In genomic region chrX:134115270-134115669, GRCh38 we compare ENCODE assay signal across 19 cellular contexts.
DNase-seq lines count a peak whose midpoint lies in the region; ATAC-seq, FAIRE-seq and TF ChIP-seq lines count a peak whose summit lies in the region.
"Had no signal": no experiment of that assay in that cellular context is flagged by ENCODE, and none has a peak within 500 bp of the region (broad histone marks: within the 10 kb centered on the region; RNA-seq: fewer than 3 reads in every experiment).

No MANE protein-coding gene starts in this region.

- no peaks in the 10 kb centered on the region for H3K9me3 Mint-ChIP-seq in astrocyte (ENCODE audit: unreplicated experiment)
- H3K9me3 Mint-ChIP-seq: HFFc6 had no signal

- CTCF ChIA-PET in A549 (lab: Yijun Ruan, JAX): no interaction called here

- H3K79me2 ChIP-seq in astrocyte (ENCODE audit: insufficient read depth, low read length) (no peaks in the 10 kb centered on the region), osteoblast (ENCODE audit: insufficient read depth, low read length) (no peaks in the 10 kb centered on the region)

- no peak overlapping the region for H3K4me3 Mint-ChIP-seq in astrocyte (ENCODE audit: unreplicated experiment)
- H3K4me3 Mint-ChIP-seq: CD4-positive, alpha-beta memory T cell; HFFc6 had no signal

- no peak overlapping the region for H3K4me2 ChIP-seq in A549
- H3K4me2 ChIP-seq in astrocyte (ENCODE audit: low read length): no peak overlapping the region
- no peak overlapping the region for H3K4me2 ChIP-seq in osteoblast (ENCODE audit: insufficient read depth, low read length)

- FAIRE-seq in A549 (lab: Jason Lieb, UNC) (peak; percentile 43), astrocyte (lab: Jason Lieb, UNC) (peak; percentile 80)
- FAIRE-seq: G401.6, GM12892, H54 had no signal

- H3K36me3 ChIP-seq in astrocyte (ENCODE audit: insufficient read depth, low read length) (no peaks in the 10 kb centered on the region), osteoblast (ENCODE audit: insufficient read depth, low read length) (no peaks in the 10 kb centered on the region)
- H3K36me3 ChIP-seq: HAP-1 had no signal

- H3K36me3 Mint-ChIP-seq in astrocyte (ENCODE audit: low read depth, unreplicated experiment): no peaks in the 10 kb centered on the region
- H3K36me3 Mint-ChIP-seq: CD4-positive, alpha-beta memory T cell had no signal

- H3K27me3 ChIP-seq in astrocyte (ENCODE audit: insufficient read depth, low read length) (no peaks in the 10 kb centered on the region), osteoblast (ENCODE audit: insufficient read depth, low read length) (no peaks in the 10 kb centered on the region)

- ATAC-seq in A549: no peak

- no peak overlapping the region for H3K27ac Mint-ChIP-seq in astrocyte (ENCODE audit: unreplicated experiment)
- H3K27ac Mint-ChIP-seq: CD4-positive, alpha-beta memory T cell; HFFc6 had no signal

- POLR2A ChIA-PET in A549 (lab: Yijun Ruan, JAX): no interaction called here

- H3K27me3 Mint-ChIP-seq in astrocyte (ENCODE audit: low read depth, unreplicated experiment): peaks cover 3% of the 10 kb centered on the region

- no peak overlapping the region for H3K9ac ChIP-seq in astrocyte (ENCODE audit: low read length)

- no peaks in the 10 kb centered on the region for H3K4me1 ChIP-seq in A549
- H3K4me1 ChIP-seq in astrocyte (ENCODE audit: insufficient read depth, low read length): no peaks in the 10 kb centered on the region
- H3K4me1 ChIP-seq in osteoblast (ENCODE audit: insufficient read depth, low read length): no peaks in the 10 kb centered on the region
- H3K4me1 ChIP-seq: HAP-1 had no signal

- no peak overlapping the region for H2AFZ ChIP-seq in astrocyte (ENCODE audit: low read depth, low read length)
- no peak overlapping the region for H2AFZ ChIP-seq in osteoblast (ENCODE audit: low read length)

- no peak overlapping the region for H3K27ac ChIP-seq in A549
- H3K27ac ChIP-seq in astrocyte (ENCODE audit: low read depth, low read length): no peak overlapping the region
- no peak overlapping the region for H3K27ac ChIP-seq in osteoblast (ENCODE audit: low read depth, low read length)

- TF ChIP-seq CTCF in A549 (IDR thresholded peaks at IDR 0.05) (no peak), astrocyte (IDR thresholded peaks at IDR 0.05; ENCODE audit: insufficient read depth, low read depth, low read length) (no peak), osteoblast (IDR thresholded peaks at IDR 0.05; ENCODE audit: extremely low read depth, low read depth, low read length) (no peak)

- no peak for TF ChIP-seq POLR2A in A549 (IDR thresholded peaks at IDR 0.05; ENCODE audit: low read length)

- H4K20me1 ChIP-seq in astrocyte (ENCODE audit: insufficient read depth, low read length) (no peaks in the 10 kb centered on the region), osteoblast (ENCODE audit: insufficient read depth, low read length) (no peaks in the 10 kb centered on the region)

- H3K9me3 ChIP-seq in A549 (no peaks in the 10 kb centered on the region), astrocyte (ENCODE audit: insufficient read depth, low read depth, low read length) (no peaks in the 10 kb centered on the region), osteoblast (ENCODE audit: low read depth, low read length) (no peaks in the 10 kb centered on the region)
- H3K9me3 ChIP-seq: HAP-1 had no signal

- TF ChIP-seq EP300 in A549 (IDR thresholded peaks at IDR 0.05): no peak

- no peak for TF ChIP-seq RAD21 in A549 (conservative IDR thresholded peaks at IDR 0.05 in 1 of 2, IDR thresholded peaks at IDR 0.05 in 1 of 2)

- H3K4me1 Mint-ChIP-seq in astrocyte (ENCODE audit: low read depth, unreplicated experiment): no peaks in the 10 kb centered on the region

- H3K4me3 ChIP-seq in A549: no peak overlapping the region
- H3K4me3 ChIP-seq in astrocyte (ENCODE audit: insufficient read depth, low read depth, low read length): no peak overlapping the region
- no peak overlapping the region for H3K4me3 ChIP-seq in osteoblast (ENCODE audit: insufficient read depth, low read length)
- H3K4me3 ChIP-seq: HAP-1 had no signal

- WGBS in A549 (ENCODE audit: missing lambda C conversion rate): 15% methylated on average over 3 of the region's 3 CpGs

- DNase-seq in A549 (ENCODE audit: low read depth in 1 of 2, low spot score in 1 of 2): no peak
- peak; percentile 2 for DNase-seq in DMS53 treated with DMSO at 0.1 percent for 48 hours (lab: John Stamatoyannopoulos, UW; ENCODE audit: unreplicated experiment)
- DNase-seq in astrocyte (ENCODE audit: low read depth): no peak
- DNase-seq in osteoblast (ENCODE audit: insufficient read length, low spot score, missing footprints): peak; percentile 41
- no peak for DNase-seq in DMS 273 treated with DMSO at 0.1 percent for 48 hours (lab: John Stamatoyannopoulos, UW)
- DNase-seq in NCI-H1417 treated with DMSO at 0.1 percent for 48 hours (lab: John Stamatoyannopoulos, UW): no peak
- DNase-seq in UCSD-AML1 (lab: John Stamatoyannopoulos, UW; ENCODE audit: unreplicated experiment): no peak
- DNase-seq: 8988T; C1 segment of cervical spinal cord; Calu3; CD4-positive, alpha-beta memory T cell; COR-L47; DND-41; GOT3; HFFc6 had no signal

TF ChIP-seq in A549, 52 proteins besides CTCF, POLR2A, EP300 and RAD21:
- no peak for TF ChIP-seq MAZ (IDR thresholded peaks at IDR 0.05; ENCODE audit: borderline replicate concordance, low read depth, low read length)
- no peak for TF ChIP-seq NFE2L2 (conservative IDR thresholded peaks at IDR 0.05; ENCODE audit: low read length)
- TF ChIP-seq, protein P1, sequence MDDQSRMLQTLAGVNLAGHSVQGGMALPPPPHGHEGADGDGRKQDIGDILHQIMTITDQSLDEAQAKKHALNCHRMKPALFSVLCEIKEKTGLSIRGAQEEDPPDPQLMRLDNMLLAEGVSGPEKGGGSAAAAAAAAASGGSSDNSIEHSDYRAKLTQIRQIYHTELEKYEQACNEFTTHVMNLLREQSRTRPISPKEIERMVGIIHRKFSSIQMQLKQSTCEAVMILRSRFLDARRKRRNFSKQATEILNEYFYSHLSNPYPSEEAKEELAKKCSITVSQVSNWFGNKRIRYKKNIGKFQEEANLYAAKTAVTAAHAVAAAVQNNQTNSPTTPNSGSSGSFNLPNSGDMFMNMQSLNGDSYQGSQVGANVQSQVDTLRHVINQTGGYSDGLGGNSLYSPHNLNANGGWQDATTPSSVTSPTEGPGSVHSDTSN (IDR thresholded peaks at IDR 0.05): no peak
- TF ChIP-seq FOSL2 (IDR thresholded peaks at IDR 0.05): no peak
- TF ChIP-seq FOSL2 (CRISPR knock-in tag; IDR thresholded peaks at IDR 0.05): peak; percentile 48
- TF ChIP-seq, protein P2, sequence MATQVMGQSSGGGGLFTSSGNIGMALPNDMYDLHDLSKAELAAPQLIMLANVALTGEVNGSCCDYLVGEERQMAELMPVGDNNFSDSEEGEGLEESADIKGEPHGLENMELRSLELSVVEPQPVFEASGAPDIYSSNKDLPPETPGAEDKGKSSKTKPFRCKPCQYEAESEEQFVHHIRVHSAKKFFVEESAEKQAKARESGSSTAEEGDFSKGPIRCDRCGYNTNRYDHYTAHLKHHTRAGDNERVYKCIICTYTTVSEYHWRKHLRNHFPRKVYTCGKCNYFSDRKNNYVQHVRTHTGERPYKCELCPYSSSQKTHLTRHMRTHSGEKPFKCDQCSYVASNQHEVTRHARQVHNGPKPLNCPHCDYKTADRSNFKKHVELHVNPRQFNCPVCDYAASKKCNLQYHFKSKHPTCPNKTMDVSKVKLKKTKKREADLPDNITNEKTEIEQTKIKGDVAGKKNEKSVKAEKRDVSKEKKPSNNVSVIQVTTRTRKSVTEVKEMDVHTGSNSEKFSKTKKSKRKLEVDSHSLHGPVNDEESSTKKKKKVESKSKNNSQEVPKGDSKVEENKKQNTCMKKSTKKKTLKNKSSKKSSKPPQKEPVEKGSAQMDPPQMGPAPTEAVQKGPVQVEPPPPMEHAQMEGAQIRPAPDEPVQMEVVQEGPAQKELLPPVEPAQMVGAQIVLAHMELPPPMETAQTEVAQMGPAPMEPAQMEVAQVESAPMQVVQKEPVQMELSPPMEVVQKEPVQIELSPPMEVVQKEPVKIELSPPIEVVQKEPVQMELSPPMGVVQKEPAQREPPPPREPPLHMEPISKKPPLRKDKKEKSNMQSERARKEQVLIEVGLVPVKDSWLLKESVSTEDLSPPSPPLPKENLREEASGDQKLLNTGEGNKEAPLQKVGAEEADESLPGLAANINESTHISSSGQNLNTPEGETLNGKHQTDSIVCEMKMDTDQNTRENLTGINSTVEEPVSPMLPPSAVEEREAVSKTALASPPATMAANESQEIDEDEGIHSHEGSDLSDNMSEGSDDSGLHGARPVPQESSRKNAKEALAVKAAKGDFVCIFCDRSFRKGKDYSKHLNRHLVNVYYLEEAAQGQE (IDR thresholded peaks at IDR 0.05): no peak
- peak; percentile 38 for TF ChIP-seq MAFK (IDR thresholded peaks at IDR 0.05; ENCODE audit: partially characterized antibody)

Comparison
In these comparisons a context has a peak if more than half of its experiments do, and no peak if none do; other contexts are left out.
1. DNase-seq: peak in DMS53 treated with DMSO at 0.1 percent for 48 hours (single experiment) and osteoblast (single experiment); none in A549 (0 of 2), astrocyte (single experiment), DMS 273 treated with DMSO at 0.1 percent for 48 hours (single experiment), NCI-H1417 treated with DMSO at 0.1 percent for 48 hours (single experiment) and UCSD-AML1 (single experiment).